ENCODE assay signal across 10 cellular contexts in the genomic region with DNA sequence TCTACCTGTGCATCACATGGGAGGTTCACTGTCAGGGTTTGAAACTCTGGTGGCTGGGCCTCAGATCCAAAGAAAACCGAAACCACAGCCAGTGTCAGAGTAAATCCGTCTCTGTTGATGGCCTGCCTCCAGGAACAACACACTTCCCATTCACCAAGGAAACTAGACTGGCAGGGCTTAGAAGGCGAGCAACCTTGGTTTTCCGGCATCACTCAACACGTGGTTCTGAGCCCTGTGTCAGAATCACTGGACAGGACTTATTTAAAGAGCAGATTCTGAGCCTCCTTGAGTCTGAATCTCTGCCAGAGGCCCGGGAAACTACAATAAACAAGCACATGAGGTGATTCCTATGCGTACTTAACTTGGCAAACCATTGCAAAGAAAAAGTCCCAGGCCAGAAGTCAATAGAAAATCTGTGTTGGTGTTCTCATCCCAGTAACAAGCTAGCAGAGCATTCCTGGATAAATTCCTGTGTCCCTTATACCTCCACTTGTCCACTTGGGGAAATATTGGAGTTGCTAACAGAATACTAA.
DNase-seq lines count a peak whose midpoint lies in the region; ATAC-seq and TF ChIP-seq lines count a peak whose summit lies in the region.
"Had no signal": no experiment of that assay in that cellular context is flagged by ENCODE, and none has a peak within 500 bp of the region (broad histone marks: within the 10 kb centered on the region; RNA-seq: fewer than 3 reads in every experiment).

No MANE protein-coding gene starts in this region.

- H3K36me3 ChIP-seq in tibial artery, result no peaks in the 10 kb centered on the region

- peaks cover 0 to 14% (median 9%) of the 10 kb centered on the region in 4 donors for H3K4me1 ChIP-seq in tibial artery

- no peak for TF ChIP-seq CTCF in tibial artery (IDR thresholded peaks at IDR 0.05)

- H3K27ac ChIP-seq in tibial artery, result peak overlapping the region; percentile 52 to 53

- no peak overlapping the region for H3K27ac Mint-ChIP-seq in T-helper 17 cell

- intact Hi-C loops in tibial artery (cut with DNase I; ENCODE audit: low total_unique reads), result no loop called here

- DNase-seq in LHCN-M2 (ENCODE audit: low read depth), result peak; percentile 57
- DNase-seq in dedifferentiated amniotic fluid mesenchymal stem cell (ENCODE audit: extremely low spot score), result peak; percentile 84
- DNase-seq in medulla oblongata (ENCODE audit: extremely low spot score), result peak; percentile 70
- peak; percentile 65 to 85 for DNase-seq in tibial artery
- no peak for DNase-seq in DMS79 treated with DMSO at 0.1 percent for 48 hours (lab: John Stamatoyannopoulos, UW)
- DNase-seq in NCI-H748 (lab: John Stamatoyannopoulos, UW; ENCODE audit: unreplicated experiment), result no peak
- DNase-seq in T-helper 17 cell, result no peak
- DNase-seq: mesendoderm, NCI-H1436 had no signal

- no peaks in the 10 kb centered on the region for H3K4me1 Mint-ChIP-seq in T-helper 17 cell

- H3K4me3 ChIP-seq in tibial artery, result peak overlapping the region; percentile 29 to 37

- no peak overlapping the region for H3K4me3 Mint-ChIP-seq in T-helper 17 cell

- no peak for ATAC-seq in T-helper 17 cell
- ATAC-seq in GM21381 (IDR thresholded peaks at IDR 0.05; ENCODE audit: unreplicated experiment), result no peak

- H3K27me3 ChIP-seq in tibial artery, result no peaks in the 10 kb centered on the region

- H3K9me3 ChIP-seq in tibial artery (no peaks in the 10 kb centered on the region), T-helper 17 cell (ENCODE audit: control insufficient read depth, low read length, poor library complexity, severe bottlenecking) (no peaks in the 10 kb centered on the region)

- no peaks in the 10 kb centered on the region for H3K36me3 Mint-ChIP-seq in T-helper 17 cell (ENCODE audit: low read depth)

- no peaks in the 10 kb centered on the region for H3K27me3 Mint-ChIP-seq in T-helper 17 cell

Comparison
In these comparisons a context has a peak if more than half of its experiments do, and no peak if none do; other contexts are left out.
1. DNase-seq: peak in LHCN-M2 (single experiment), dedifferentiated amniotic fluid mesenchymal stem cell (single experiment), medulla oblongata (single experiment) and tibial artery (2 of 2); none in DMS79 treated with DMSO at 0.1 percent for 48 hours (single experiment), NCI-H748 (single experiment) and T-helper 17 cell (0 of 3).